Comparison of ENCODE assay signal across 20 cellular contexts in the genomic region with DNA sequence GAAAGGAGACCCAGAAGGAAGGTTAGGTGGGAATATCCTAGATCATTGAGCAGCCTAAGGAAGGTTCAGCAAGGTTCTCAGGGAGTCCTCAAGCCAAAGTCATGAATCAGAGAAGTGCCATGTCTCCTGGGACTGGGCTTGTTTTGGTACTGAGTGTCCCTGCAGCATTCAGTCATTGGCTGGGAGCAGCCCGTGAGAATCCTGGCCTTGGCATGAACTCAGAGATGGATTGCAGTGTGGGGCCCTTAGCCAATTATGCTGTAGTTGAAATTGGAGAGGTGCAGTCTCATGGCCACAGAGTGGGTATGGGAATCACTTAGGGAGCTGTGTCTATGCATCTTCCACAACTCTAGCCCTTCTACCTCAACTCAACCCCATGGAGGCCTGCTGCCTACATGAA. TPM values are rescaled to one million over a fixed set of nuclear protein-coding genes. Genes with fewer than 3 reads are reported as not detected.
A peak's percentile ranks its signal among the peaks of the same experiment; 100 is the strongest.
DNase-seq lines count a peak whose midpoint lies in the region; ATAC-seq and TF ChIP-seq lines count a peak whose summit lies in the region.
"Had no signal": no experiment of that assay in that cellular context is flagged by ENCODE, and none has a peak within 500 bp of the region (broad histone marks: within the 10 kb centered on the region; RNA-seq: fewer than 3 reads in every experiment).

No MANE protein-coding gene starts in this region.

- H3K27ac ChIP-seq in left ventricle myocardium inferior (replicated peaks) (peak overlapping the region; percentile 79), tibial artery (peak overlapping the region; percentile 63 to 69)
- H3K27ac ChIP-seq: hepatocyte, left lung, SK-N-MC, WERI-Rb-1 had no signal

- no peaks in the 10 kb centered on the region for H3K9me3 Mint-ChIP-seq in HFFc6
- no peaks in the 10 kb centered on the region for H3K9me3 Mint-ChIP-seq in activated CD4-positive, alpha-beta T cell treated with anti-CD3 and anti-CD28 coated beads for 36 hours (ENCODE audit: low read depth)
- H3K9me3 Mint-ChIP-seq: CD8-positive, alpha-beta memory T cell; natural killer cell; stimulated activated naive CD8-positive, alpha-beta T cell treated with anti-CD3 and anti-CD28 coated beads, Interleukin-15, Interleukin-2, amounts not matched to agents 100 ng/mL and 50 ng/mL, for 24 hours had no signal

- peak; percentile 18 for DNase-seq in NCI-H2196 (lab: John Stamatoyannopoulos, UW; ENCODE audit: unreplicated experiment)
- no peak for DNase-seq in NCI-H2196 treated with DMSO at 0.1 percent for 48 hours (lab: John Stamatoyannopoulos, UW; ENCODE audit: unreplicated experiment)
- DNase-seq in T1000 (lab: John Stamatoyannopoulos, UW), result peak; percentile 6
- DNase-seq in left ventricle myocardium inferior, result peak; percentile 38
- DNase-seq in tibial artery, result peak; percentile 69 to 91
- DNase-seq in HFFc6, result no peak
- DNase-seq in ureter (ENCODE audit: low spot score), result no peak
- DNase-seq in activated CD4-positive, alpha-beta T cell treated with anti-CD3 and anti-CD28 coated beads for 36 hours, result no peak
- DNase-seq: activated naive CD4-positive, alpha-beta T cell treated with anti-CD3 and anti-CD28 coated beads, Interleukin-2, amount 50 U/mL, for 16 hours; CD8-positive, alpha-beta memory T cell; central memory CD4-positive, alpha-beta T cell; GOT3; KG1; left lung; natural killer cell; NCI-H1694; WERI-Rb-1 had no signal

- H3K36me3 Mint-ChIP-seq in HFFc6 (ENCODE audit: low read depth), result no peaks in the 10 kb centered on the region
- H3K36me3 Mint-ChIP-seq in activated CD4-positive, alpha-beta T cell treated with anti-CD3 and anti-CD28 coated beads for 36 hours (ENCODE audit: low read depth), result no peaks in the 10 kb centered on the region
- H3K36me3 Mint-ChIP-seq: CD8-positive, alpha-beta memory T cell; natural killer cell had no signal

- no peak for TF ChIP-seq CTCF in left ventricle myocardium inferior (IDR thresholded peaks at IDR 0.05; ENCODE audit: borderline replicate concordance)
- TF ChIP-seq CTCF in tibial artery (IDR thresholded peaks at IDR 0.05), result no peak
- TF ChIP-seq CTCF in HFFc6 (IDR thresholded peaks at IDR 0.05), result no peak

- peaks cover 4% of the 10 kb centered on the region; the same call in 1 of the 2 replicates for H3K27me3 Mint-ChIP-seq in HFFc6 (ENCODE audit: insufficient read depth)
- peaks cover 11% of the 10 kb centered on the region for H3K27me3 Mint-ChIP-seq in activated CD4-positive, alpha-beta T cell treated with anti-CD3 and anti-CD28 coated beads for 36 hours

- H3K27me3 ChIP-seq in left ventricle myocardium inferior (ENCODE audit: low read depth) (no peaks in the 10 kb centered on the region), tibial artery (no peaks in the 10 kb centered on the region)
- H3K27me3 ChIP-seq: hepatocyte, left lung had no signal

- intact Hi-C loops in left ventricle myocardium inferior (cut with micrococcal nuclease), result no loop called here
- intact Hi-C loops in tibial artery (cut with DNase I; ENCODE audit: low total_unique reads), result no loop called here
- intact Hi-C loops in activated CD4-positive, alpha-beta T cell treated with anti-CD3 and anti-CD28 coated beads for 36 hours (cut with DNase I, micrococcal nuclease), result no loop called here

- H3K4me3 ChIP-seq in left ventricle myocardium inferior (no peak overlapping the region), tibial artery (no peak overlapping the region)
- H3K4me3 ChIP-seq: hepatocyte, left lung, SK-N-MC had no signal

- H3K36me3 ChIP-seq in left ventricle myocardium inferior (no peaks in the 10 kb centered on the region), tibial artery (no peaks in the 10 kb centered on the region)
- H3K36me3 ChIP-seq: left lung, WERI-Rb-1 had no signal

- CTCF ChIA-PET in activated CD4-positive, alpha-beta T cell treated with anti-CD3 and anti-CD28 coated beads for 36 hours (lab: Charles Lee), result interaction anchor here (1.0 kb wide), 1 partner anchor 13 kb away, joined by 4 read pairs; no protein-coding TSS in a partner anchor

- H3K27ac Mint-ChIP-seq in HFFc6, result no peak overlapping the region
- no peak overlapping the region for H3K27ac Mint-ChIP-seq in activated CD4-positive, alpha-beta T cell treated with anti-CD3 and anti-CD28 coated beads for 36 hours
- H3K27ac Mint-ChIP-seq: CD8-positive, alpha-beta memory T cell; natural killer cell; stimulated activated naive CD8-positive, alpha-beta T cell treated with anti-CD3 and anti-CD28 coated beads, Interleukin-15, Interleukin-2, amounts not matched to agents 100 ng/mL and 50 ng/mL, for 24 hours had no signal

- no peak for ATAC-seq in activated CD4-positive, alpha-beta T cell treated with anti-CD3 and anti-CD28 coated beads for 36 hours
- ATAC-seq: left lung, natural killer cell had no signal

- no peaks in the 10 kb centered on the region for H3K4me1 Mint-ChIP-seq in HFFc6 (ENCODE audit: low read depth)
- no peaks in the 10 kb centered on the region for H3K4me1 Mint-ChIP-seq in activated CD4-positive, alpha-beta T cell treated with anti-CD3 and anti-CD28 coated beads for 36 hours
- H3K4me1 Mint-ChIP-seq: CD8-positive, alpha-beta memory T cell; natural killer cell had no signal

- no peak overlapping the region for H3K4me3 Mint-ChIP-seq in HFFc6
- no peak overlapping the region for H3K4me3 Mint-ChIP-seq in activated CD4-positive, alpha-beta T cell treated with anti-CD3 and anti-CD28 coated beads for 36 hours
- H3K4me3 Mint-ChIP-seq: CD8-positive, alpha-beta memory T cell; natural killer cell; stimulated activated naive CD8-positive, alpha-beta T cell treated with anti-CD3 and anti-CD28 coated beads, Interleukin-15, Interleukin-2, amounts not matched to agents 100 ng/mL and 50 ng/mL, for 24 hours had no signal

- peaks cover 35% of the 10 kb centered on the region for H3K4me1 ChIP-seq in left ventricle myocardium inferior
- peaks cover 0 to 50% (median 20%) of the 10 kb centered on the region in 4 donors for H3K4me1 ChIP-seq in tibial artery
- H3K4me1 ChIP-seq: left lung had no signal

- POLR2A ChIA-PET in activated CD4-positive, alpha-beta T cell treated with anti-CD3 and anti-CD28 coated beads for 36 hours (lab: Charles Lee), result no interaction called here

- no peaks in the 10 kb centered on the region for H3K9me3 ChIP-seq in left ventricle myocardium inferior (replicated peaks)
- no peaks in the 10 kb centered on the region for H3K9me3 ChIP-seq in tibial artery
- H3K9me3 ChIP-seq: left lung had no signal

RNA-seq across cellular contexts. Expression of a gene that starts 17.0 kb away (rescaled TPM):
- total RNA-seq in left ventricle myocardium inferior (51.1 TPM), ureter (16.3 TPM)
- total RNA-seq in HFFc6 (2021; fragmentation: NEBNext Ultra II Directional; extraction: Animal tissue kit (Norgen Biotek cat#: 25700)), result 1 to 10 TPM; 1.3 to 1.7 (median 1.6) TPM
- 1 to 10 TPM; 1.8 to 2.4 TPM for total RNA-seq in activated CD4-positive, alpha-beta T cell treated with anti-CD3 and anti-CD28 coated beads for 36 hours

Comparison
In these comparisons a context has a peak if more than half of its experiments do, and no peak if none do; other contexts are left out.
1. DNase-seq: peak in NCI-H2196 (single experiment), T1000 (single experiment), left ventricle myocardium inferior (single experiment) and tibial artery (2 of 2); none in NCI-H2196 treated with DMSO at 0.1 percent for 48 hours (single experiment), HFFc6 (single experiment), ureter (single experiment) and activated CD4-positive, alpha-beta T cell treated with anti-CD3 and anti-CD28 coated beads for 36 hours (single experiment).